In the genomic region with DNA sequence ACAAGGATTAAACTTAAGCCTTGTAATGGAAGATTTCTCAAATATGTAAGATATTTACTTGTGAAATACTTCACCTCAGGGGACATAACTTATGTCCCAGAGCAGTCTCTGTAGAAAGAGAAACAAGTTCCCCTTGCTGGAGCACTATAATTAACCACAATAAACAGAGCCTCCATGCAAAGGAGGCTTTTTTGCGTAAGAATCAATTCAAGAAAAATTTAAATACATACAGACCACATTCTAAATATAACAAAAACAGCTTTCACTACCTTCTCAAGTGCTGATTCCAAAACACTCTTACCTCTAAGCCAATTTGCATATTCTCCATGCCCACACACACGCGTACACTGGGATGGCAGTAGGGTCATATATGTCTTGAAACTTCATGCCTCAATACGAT, we compare ENCODE assay signal across 11 cellular contexts. TPM values are rescaled to one million over a fixed set of nuclear protein-coding genes. Genes with fewer than 3 reads are reported as not detected.
DNase-seq lines count a peak whose midpoint lies in the region; ATAC-seq and TF ChIP-seq lines count a peak whose summit lies in the region.
"Had no signal": no experiment of that assay in that cellular context is flagged by ENCODE, and none has a peak within 500 bp of the region (broad histone marks: within the 10 kb centered on the region; RNA-seq: fewer than 3 reads in every experiment).

No MANE protein-coding gene starts in this region.

- 78% methylated on average over 1 to 4 of the region's 4 CpGs for WGBS in transverse colon (ENCODE audit: low coverage in 1 of 2), 2 donors

- H3K4me3 Mint-ChIP-seq in MCF 10A (ENCODE audit: unreplicated experiment) = no peak overlapping the region

- DNase-seq in GM10248 (ENCODE audit: extremely low spot score) (peak; percentile 71), SIG-M5 treated with dmso at 0.1 percent for 504 hours (lab: John Stamatoyannopoulos, UW; ENCODE audit: unreplicated experiment) (peak; percentile 81), transverse colon (no peak), mesenteric fat pad (ENCODE audit: low spot score) (no peak), MCF 10A (ENCODE audit: unreplicated experiment) (no peak)
- DNase-seq in stimulated activated naive CD4-positive, alpha-beta T cell treated with Interleukin-2 at 50 U/mL for 16 hours (lab: John Stamatoyannopoulos, UW) = no peak
- DNase-seq: mammary epithelial cell, PC-3, uterus had no signal

- H3K36me3 Mint-ChIP-seq in MCF 10A (ENCODE audit: insufficient read depth, unreplicated experiment) = peaks cover 40% of the 10 kb centered on the region

- intact Hi-C loops in transverse colon (cut with DNase I; ENCODE audit: low total_unique reads) = no loop called here
- intact Hi-C loops in MCF 10A (cut with micrococcal nuclease) = no loop called here

- H3K9me3 ChIP-seq in transverse colon = peaks cover 8% of the 10 kb centered on the region in 2 donors
- H3K9me3 ChIP-seq: uterus had no signal

- H3K27ac Mint-ChIP-seq in MCF 10A (ENCODE audit: low read depth, unreplicated experiment) = no peak overlapping the region

- H3K36me3 ChIP-seq in transverse colon = no peaks in the 10 kb centered on the region
- H3K36me3 ChIP-seq: uterus had no signal

- POLR2A ChIA-PET in GM10248 (lab: Yijun Ruan, JAX) (no interaction called here), MCF 10A (lab: Yijun Ruan, JAX) (no interaction called here)

- CTCF ChIA-PET in GM10248 (lab: Yijun Ruan, JAX) (no interaction called here), MCF 10A (lab: Yijun Ruan, JAX) (no interaction called here)

- no peaks in the 10 kb centered on the region for H3K27me3 ChIP-seq in transverse colon
- H3K27me3 ChIP-seq: uterus had no signal

- no peak for TF ChIP-seq POLR2A in transverse colon (IDR thresholded peaks at IDR 0.05)

- H3K27me3 Mint-ChIP-seq in MCF 10A (ENCODE audit: insufficient read depth, unreplicated experiment) = no peaks in the 10 kb centered on the region

- H3K4me1 ChIP-seq in transverse colon = no peaks in the 10 kb centered on the region
- H3K4me1 ChIP-seq: uterus had no signal

- no peak for TF ChIP-seq CTCF in GM10248 (IDR thresholded peaks at IDR 0.05; ENCODE audit: control extremely low read depth, extremely low read depth, low read depth, missing control alignments)
- TF ChIP-seq CTCF in transverse colon (IDR thresholded peaks at IDR 0.05) = no peak
- TF ChIP-seq CTCF in MCF 10A (IDR thresholded peaks at IDR 0.05; ENCODE audit: unreplicated experiment) = no peak

- no peak for TF ChIP-seq EP300 in transverse colon (IDR thresholded peaks at IDR 0.05; ENCODE audit: low read depth)

- H3K9me3 Mint-ChIP-seq in MCF 10A (ENCODE audit: unreplicated experiment) = no peaks in the 10 kb centered on the region

- in situ Hi-C loops in transverse colon (cut with MboI; ENCODE audit: low pct_ligation_motif_present in 1 of 4, low pct_unique_long_range_greater_than_20kb in 1 of 4, low sequenced_read_pairs in 3 of 4) = no loop called here

- H3K4me1 Mint-ChIP-seq in MCF 10A (ENCODE audit: insufficient read depth, unreplicated experiment) = no peaks in the 10 kb centered on the region

- ATAC-seq in GM19468 (IDR thresholded peaks at IDR 0.05; ENCODE audit: extremely low read depth, unreplicated experiment) = peak; percentile 82
- peak; percentile 77 for ATAC-seq in HG03103 (IDR thresholded peaks at IDR 0.05; ENCODE audit: low read depth, unreplicated experiment)
- ATAC-seq: PC-3 had no signal

- H3K4me3 ChIP-seq in transverse colon = no peak overlapping the region
- H3K4me3 ChIP-seq: uterus had no signal

- no TSS peak for BruUV-seq in MCF 10A (replicated peaks; lab: Mats Ljungman, UMichigan)

- H3K27ac ChIP-seq in transverse colon = no peak overlapping the region
- H3K27ac ChIP-seq: uterus had no signal

RNA-seq across cellular contexts. Expression of gene CCNB1, which starts 30.7 kb away (rescaled TPM):
- total RNA-seq in transverse colon = 10 to 100 TPM in 1 of 4 donors, 1 to 10 TPM in 3; 2.2 to 16.9 (median 6.3) TPM
- 4.9 TPM for total RNA-seq in mesenteric fat pad
- 84.3 and 120 TPM in 2 replicates for total RNA-seq in MCF 10A (2022)

RNA-seq across cellular contexts. Expression of gene SLC30A5, which starts 42.5 kb away (rescaled TPM):
- total RNA-seq in transverse colon (10 to 100 TPM; 22.3 to 69.9 (median 41.9) TPM), mesenteric fat pad (44.8 TPM), MCF 10A (2022) (61.8 and 73.8 TPM in 2 replicates)

RNA-seq across cellular contexts. Expression of gene CENPH, which starts 53.1 kb away (rescaled TPM):
- total RNA-seq in transverse colon = 1 to 10 TPM in 2 of 4 donors, not detected in 2; 1.2 to 4.4 TPM
- total RNA-seq in mesenteric fat pad = 2.3 TPM
- total RNA-seq in MCF 10A (2022) = 14.1 and 21.9 TPM in 2 replicates

Comparison
In these comparisons a context has a peak if more than half of its experiments do, and no peak if none do; other contexts are left out.
1. DNase-seq: peak in GM10248 (single experiment) and SIG-M5 treated with dmso at 0.1 percent for 504 hours (single experiment); none in transverse colon (single experiment), mesenteric fat pad (single experiment), stimulated activated naive CD4-positive, alpha-beta T cell treated with Interleukin-2 at 50 U/mL for 16 hours (single experiment) and MCF 10A (single experiment).